In the genomic region with DNA sequence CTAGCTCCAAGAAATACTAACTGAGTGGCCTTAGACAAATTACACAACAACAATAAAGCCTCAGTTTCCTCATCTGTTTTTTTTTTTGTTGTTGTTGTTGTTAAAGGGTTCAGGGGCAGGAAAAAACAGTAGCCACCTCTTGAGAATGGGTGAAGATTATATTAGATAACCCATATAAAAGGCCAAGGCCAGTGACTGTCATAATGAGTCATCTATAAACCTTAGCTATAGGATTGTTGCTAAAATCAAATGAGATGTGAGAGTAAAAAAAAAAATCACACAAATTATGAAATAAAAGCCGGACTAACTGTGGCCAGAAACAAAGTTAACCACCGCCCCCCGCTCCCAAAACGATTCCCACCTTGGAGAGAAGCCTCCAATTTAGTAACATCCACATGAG, we compare ENCODE assay signal across 8 cellular contexts. TPM values are rescaled to one million over a fixed set of nuclear protein-coding genes. Genes with fewer than 3 reads are reported as not detected.
DNase-seq lines count a peak whose midpoint lies in the region; ATAC-seq and TF ChIP-seq lines count a peak whose summit lies in the region.

No MANE protein-coding gene starts in this region.

- H3K4me3 Mint-ChIP-seq in activated T-helper 17 cell treated with anti-CD3 and anti-CD28 coated beads, Interleukin-2, amount 50 U/mL, for 72 hours, result peak overlapping the region; percentile 96

- H3K27ac ChIP-seq in iPS-20b (ENCODE audit: low read length), result no peak overlapping the region
- H3K27ac ChIP-seq in thoracic aorta, result peak overlapping the region in 1 of 2 donors; percentile 94

- ATAC-seq in activated T-helper 17 cell treated with anti-CD3 and anti-CD28 coated beads, Interleukin-2, amount 50 U/mL, for 72 hours (replicated peaks), result no peak
- ATAC-seq in thoracic aorta (ENCODE audit: insufficient number of reproducible peaks, low FRiP score, low read depth) (no peak), mucosa of descending colon (no peak)

- H3K4me1 ChIP-seq in iPS-20b (ENCODE audit: insufficient read depth, low read length) (peaks cover 17% of the 10 kb centered on the region; the same call in 1 of the 2 replicates), thoracic aorta (ENCODE audit: control insufficient read depth in 1 of 2, low read depth in 2 of 2) (peaks cover 25 to 33% of the 10 kb centered on the region in 2 donors), mucosa of descending colon (ENCODE audit: low read depth) (peaks cover 17% of the 10 kb centered on the region)

- no peaks in the 10 kb centered on the region for H3K9me3 ChIP-seq in iPS-20b (ENCODE audit: insufficient read depth, low read depth, low read length)
- H3K9me3 ChIP-seq in thoracic aorta, result no peaks in the 10 kb centered on the region
- no peaks in the 10 kb centered on the region for H3K9me3 ChIP-seq in mucosa of descending colon

- peaks cover 27% of the 10 kb centered on the region for H3K36me3 ChIP-seq in iPS-20b (ENCODE audit: insufficient read depth, low read depth, low read length)
- H3K36me3 ChIP-seq in thoracic aorta, result no peaks in the 10 kb centered on the region
- H3K36me3 ChIP-seq in mucosa of descending colon (ENCODE audit: low read depth), result no peaks in the 10 kb centered on the region

- intact Hi-C loops in mucosa of descending colon (cut with DNase I, micrococcal nuclease), result no loop called here

- no peaks in the 10 kb centered on the region for H3K27me3 Mint-ChIP-seq in activated T-helper 17 cell treated with anti-CD3 and anti-CD28 coated beads, Interleukin-2, amount 50 U/mL, for 72 hours

- peak overlapping the region; percentile 97 for H3K9ac ChIP-seq in iPS-20b (ENCODE audit: low read depth, low read length)

- H3K9me3 Mint-ChIP-seq in activated T-helper 17 cell treated with anti-CD3 and anti-CD28 coated beads, Interleukin-2, amount 50 U/mL, for 72 hours, result no peaks in the 10 kb centered on the region

- no peak for TF ChIP-seq CTCF in thoracic aorta (IDR thresholded peaks at IDR 0.05)
- TF ChIP-seq CTCF in mucosa of descending colon (IDR thresholded peaks at IDR 0.05), result no peak

- H3K27ac Mint-ChIP-seq in activated T-helper 17 cell treated with anti-CD3 and anti-CD28 coated beads, Interleukin-2, amount 50 U/mL, for 72 hours, result peak overlapping the region; percentile 98

- DNase-seq in activated CD8-positive, alpha-beta memory T cell treated with anti-CD3 and anti-CD28 coated beads, Interleukin-2, amount 50 U/mL, for 48 hours, result peak; percentile 32
- DNase-seq in activated CD8-positive, alpha-beta memory T cell treated with anti-CD3 and anti-CD28 coated beads for 24 hours, result no peak
- no peak for DNase-seq in thoracic aorta (ENCODE audit: low spot score)
- no peak for DNase-seq in mucosa of descending colon
- no peak for DNase-seq in NCI-H146 (lab: John Stamatoyannopoulos, UW)
- DNase-seq in SHP77 (lab: John Stamatoyannopoulos, UW), result no peak

- H3K4me1 Mint-ChIP-seq in activated T-helper 17 cell treated with anti-CD3 and anti-CD28 coated beads, Interleukin-2, amount 50 U/mL, for 72 hours, result peaks cover 32% of the 10 kb centered on the region

- peaks cover 63% of the 10 kb centered on the region for H3K36me3 Mint-ChIP-seq in activated T-helper 17 cell treated with anti-CD3 and anti-CD28 coated beads, Interleukin-2, amount 50 U/mL, for 72 hours (ENCODE audit: low read depth)

- H3K4me3 ChIP-seq in iPS-20b (ENCODE audit: low read length) (peak overlapping the region; percentile 95), thoracic aorta (peak overlapping the region; percentile 93), mucosa of descending colon (no peak overlapping the region)

- H3K27me3 ChIP-seq in iPS-20b (ENCODE audit: insufficient read depth, low read length) (no peaks in the 10 kb centered on the region), thoracic aorta (replicated peaks; ENCODE audit: insufficient read depth) (no peaks in the 10 kb centered on the region)

RNA-seq across cellular contexts. Expression of a gene that starts 1.3 kb away (rescaled TPM):
- total RNA-seq in activated T-helper 17 cell treated with anti-CD3 and anti-CD28 coated beads, Interleukin-2, amount 50 U/mL, for 72 hours, result 10 to 100 TPM; 37.0 to 45.7 TPM
- total RNA-seq in thoracic aorta, result 10 to 100 TPM; 16.4 to 52.1 TPM
- total RNA-seq in mucosa of descending colon, result 10 to 100 TPM; 16.8 to 29.2 (median 17.9) TPM

RNA-seq across cellular contexts. Expression of a gene that starts 18.1 kb away (rescaled TPM):
- total RNA-seq in activated T-helper 17 cell treated with anti-CD3 and anti-CD28 coated beads, Interleukin-2, amount 50 U/mL, for 72 hours, result 10 to 100 TPM; 29.7 to 50.0 TPM
- 10 to 100 TPM; 23.6 to 43.7 TPM for total RNA-seq in thoracic aorta
- total RNA-seq in mucosa of descending colon, result 10 to 100 TPM; 34.0 to 59.6 (median 35.9) TPM
